ENCODE assay signal across 13 cellular contexts in genomic region chr15:41780266-41780665, GRCh38. TPM values are rescaled to one million over a fixed set of nuclear protein-coding genes. Genes with fewer than 3 reads are reported as not detected.
A peak's percentile ranks its signal among the peaks of the same experiment; 100 is the strongest.
DNase-seq lines count a peak whose midpoint lies in the region; ATAC-seq and TF ChIP-seq lines count a peak whose summit lies in the region.
"Had no signal": no experiment of that assay in that cellular context is flagged by ENCODE, and none has a peak within 500 bp of the region (broad histone marks: within the 10 kb centered on the region; RNA-seq: fewer than 3 reads in every experiment).

No MANE protein-coding gene starts in this region.

- H2BK20ac ChIP-seq in IMR-90 (ENCODE audit: low read depth, low read length), result no peak overlapping the region; the same call in 1 of the 2 replicates

- H4K8ac ChIP-seq in IMR-90 (ENCODE audit: low read depth in 2 of 2, low read length in 2 of 2), result no peak overlapping the region; a peak in 1 of 4 replicates

- no peak overlapping the region for H4K5ac ChIP-seq in IMR-90 (ENCODE audit: low read depth, low read length)

- no peak for TF ChIP-seq CTCF in IMR-90 (conservative IDR thresholded peaks at IDR 0.05; ENCODE audit: low read depth, low read length)
- no peak for TF ChIP-seq CTCF in sigmoid colon (IDR thresholded peaks at IDR 0.05)

- peak overlapping the region; percentile 25; the same call in 1 of the 2 replicates for H2BK120ac ChIP-seq in IMR-90 (ENCODE audit: low read depth, low read length)

- no peak overlapping the region for H2AFZ ChIP-seq in IMR-90 (replicated peaks; ENCODE audit: low read length, poor library complexity)

- intact Hi-C loops in IMR-90 (cut with micrococcal nuclease) (no loop called here), sigmoid colon (cut with DNase I) (no loop called here)

- peak overlapping the region; percentile 48; the same call in 1 of the 2 replicates for H3K4me2 ChIP-seq in IMR-90 (ENCODE audit: low read depth, low read length)

- ATAC-seq in IMR-90 (ENCODE audit: low read depth) (peak; percentile 85), GM21381 (IDR thresholded peaks at IDR 0.05; ENCODE audit: unreplicated experiment) (no peak), GM21723 (IDR thresholded peaks at IDR 0.05; ENCODE audit: unreplicated experiment) (no peak)
- ATAC-seq: HCT116, pancreas had no signal

- peaks cover 15% of the 10 kb centered on the region for H3K4me1 ChIP-seq in IMR-90 (ENCODE audit: control insufficient read depth, insufficient read depth, low read length)
- peaks cover 0 to 7% of the 10 kb centered on the region in 2 donors for H3K4me1 ChIP-seq in esophagus (ENCODE audit: control insufficient read depth in 2 of 2, insufficient read depth in 2 of 2, low read length in 1 of 2)
- peaks cover 0 to 57% (median 47%) of the 10 kb centered on the region in 4 donors for H3K4me1 ChIP-seq in sigmoid colon

- dilution Hi-C loops in IMR-90 (cut with HindIII; ENCODE audit: low sequenced_read_pairs, unreplicated experiment), result no loop called here

- BruUV-seq in IMR-90 (replicated peaks; lab: Mats Ljungman, UMichigan), result no TSS peak

- H2AK9ac ChIP-seq in IMR-90 (replicated peaks; ENCODE audit: low read depth, low read length, poor library complexity), result no peak overlapping the region

- no peaks in the 10 kb centered on the region for H3K9me3 ChIP-seq in IMR-90 (ENCODE audit: control insufficient read depth, insufficient read depth, low read length)
- H3K9me3 ChIP-seq in esophagus (ENCODE audit: control insufficient read depth in 2 of 2, insufficient read depth in 1 of 2, low read depth in 1 of 2, low read length in 1 of 2), result no peaks in the 10 kb centered on the region
- H3K9me3 ChIP-seq in sigmoid colon, result no peaks in the 10 kb centered on the region
- H3K9me3 ChIP-seq: pancreas, upper lobe of right lung had no signal

- TF ChIP-seq POLR2A in IMR-90 (IDR thresholded peaks at IDR 0.05; ENCODE audit: low read depth, low read length), result no peak
- no peak for TF ChIP-seq POLR2A in sigmoid colon (IDR thresholded peaks at IDR 0.05)

- in situ Hi-C loops in IMR-90 (cut with MboI; ENCODE audit: low sequenced_read_pairs), result no loop called here
- in situ Hi-C loops in SK-MEL-5 (cut with HindIII; ENCODE audit: low pct_unique_long_range_greater_than_20kb, low sequenced_read_pairs), result no loop called here

- peaks cover 40 to 84% of the 10 kb centered on the region in 2 experiments for H3K79me1 ChIP-seq in IMR-90 (ENCODE audit: low read depth in 1 of 2, low read length in 2 of 2)

- peaks cover 24% of the 10 kb centered on the region; the same call in 1 of the 2 replicates for H4K20me1 ChIP-seq in IMR-90 (ENCODE audit: insufficient read depth, low read length)

- no peak for TF ChIP-seq EP300 in sigmoid colon (IDR thresholded peaks at IDR 0.05)

- H3K9me1 ChIP-seq in IMR-90 (ENCODE audit: insufficient read depth, low read length), result peaks cover 12% of the 10 kb centered on the region

- no peak overlapping the region for H3K23ac ChIP-seq in IMR-90 (ENCODE audit: low read depth, low read length)

- H3K27me3 ChIP-seq in IMR-90 (ENCODE audit: control insufficient read depth, insufficient read depth, low read length) (no peaks in the 10 kb centered on the region), esophagus (ENCODE audit: control insufficient read depth in 1 of 2, insufficient read depth in 2 of 2, low read length in 2 of 2) (no peaks in the 10 kb centered on the region), sigmoid colon (no peaks in the 10 kb centered on the region)
- H3K27me3 ChIP-seq: pancreas, upper lobe of right lung had no signal

- H3K9ac ChIP-seq in IMR-90 (ENCODE audit: low read depth, low read length), result no peak overlapping the region

- peak overlapping the region; percentile 53 for H2BK5ac ChIP-seq in IMR-90 (ENCODE audit: low read depth, low read length, poor library complexity, severe bottlenecking)

- H3K18ac ChIP-seq in IMR-90 (ENCODE audit: low read depth, low read length), result no peak overlapping the region

- no peak for TF ChIP-seq RAD21 in IMR-90 (IDR thresholded peaks at IDR 0.05; ENCODE audit: low read length)

- peak; percentile 80 for DNase-seq in IMR-90
- peak; percentile 87 for DNase-seq in SK-MEL-5 (ENCODE audit: low read depth, low spot score)
- DNase-seq in sigmoid colon, result no peak
- DNase-seq in stimulated activated CD4-positive, alpha-beta T cell treated with anti-CD3 and anti-CD28 coated beads, Interleukin-4, amount 100 ng/mL, for 4 hours, result no peak
- DNase-seq: Calu3, NCI-H524, pancreas, SIG-M5, upper lobe of right lung had no signal

- CTCF ChIA-PET in IMR-90 (lab: Yijun Ruan, JAX), result no interaction called here

- H2BK15ac ChIP-seq in IMR-90 (ENCODE audit: low read depth, low read length), result no peak overlapping the region

- no CpG with 5 or more reads among the region's 2 CpGs for WGBS in IMR-90 (ENCODE audit: extremely low coverage in 2 of 2, insufficient read length in 1 of 2), 2 experiments
- 26 to 29% methylated on average over 2 of the region's 2 CpGs for WGBS in esophagus, 2 donors
- 62 to 66% methylated on average over 2 of the region's 2 CpGs for WGBS in sigmoid colon, 2 donors

- peak overlapping the region; percentile 29 for H3K4ac ChIP-seq in IMR-90 (ENCODE audit: low read depth, low read length)

- no peak overlapping the region; the same call in 1 of the 2 replicates for H3K56ac ChIP-seq in IMR-90 (ENCODE audit: extremely low read depth, insufficient read depth, low read length)

- H3K4me3 ChIP-seq in IMR-90 (ENCODE audit: insufficient read depth, low read depth, low read length), result no peak overlapping the region
- H3K4me3 ChIP-seq in esophagus (ENCODE audit: low read depth in 1 of 2, low read length in 2 of 2), result no peak overlapping the region
- H3K4me3 ChIP-seq in sigmoid colon, result no peak overlapping the region
- H3K4me3 ChIP-seq: pancreas, upper lobe of right lung had no signal

- no peak overlapping the region for H3K14ac ChIP-seq in IMR-90 (replicated peaks; ENCODE audit: low read depth, low read length)

- H4K91ac ChIP-seq in IMR-90 (ENCODE audit: insufficient read depth, low read depth, low read length), result 0 out of 2 replicates have a peak overlapping the region, but pooled peaks have one; percentile 14

- H3K27ac ChIP-seq in IMR-90 (ENCODE audit: insufficient read depth, low read length), result peak overlapping the region; percentile 18; the same call in 1 of the 2 replicates
- H3K27ac ChIP-seq in esophagus (ENCODE audit: low read depth in 2 of 2, low read length in 1 of 2), result peak overlapping the region; percentile 40 to 75
- peak overlapping the region in 3 of 4 donors; percentile 58 to 74 (median 63) for H3K27ac ChIP-seq in sigmoid colon
- H3K27ac ChIP-seq: pancreas, upper lobe of right lung had no signal

- H3K36me3 ChIP-seq in IMR-90 (ENCODE audit: control insufficient read depth, insufficient read depth, low read length), result no peaks in the 10 kb centered on the region
- H3K36me3 ChIP-seq in esophagus (ENCODE audit: control insufficient read depth in 2 of 2, insufficient read depth in 2 of 2, low read length in 1 of 2), result no peaks in the 10 kb centered on the region
- no peaks in the 10 kb centered on the region for H3K36me3 ChIP-seq in sigmoid colon
- H3K36me3 ChIP-seq: pancreas, upper lobe of right lung had no signal

- POLR2A ChIA-PET in IMR-90 (lab: Charles Lee; ENCODE audit: unreplicated experiment), result interaction anchor here (0.7 kb wide), 1 partner anchor 826 kb away, joined by 12 read pairs; no protein-coding TSS in a partner anchor

- H2AK5ac ChIP-seq in IMR-90 (ENCODE audit: low read depth, low read length), result no peak overlapping the region

TF ChIP-seq in IMR-90, 13 proteins besides CTCF, POLR2A, EP300 and RAD21 (continues in another document):
- TF ChIP-seq USF2 (IDR thresholded peaks at IDR 0.05; ENCODE audit: low read depth, low read length), result peak; percentile 58; the same call in 1 of the 2 replicates
- peak; percentile 86 for TF ChIP-seq MXI1 (IDR thresholded peaks at IDR 0.05; ENCODE audit: borderline replicate concordance, low read depth, low read length)

RNA-seq across cellular contexts. Expression of gene MAPKBP1, which starts 6.0 kb away (rescaled TPM):
- 10.3 and 12.5 TPM in 2 replicates for total RNA-seq in IMR-90 (2012; rRNA removed)
- 14.7 and 15.3 TPM in 2 replicates for polyA plus RNA-seq in IMR-90 (2012; rRNA removed)
- 4.8 and 6.1 TPM in 2 replicates for polyA plus RNA-seq in IMR-90 (2012; cell fraction: cytosol; rRNA removed)
- 40.6 and 67.6 TPM in 2 replicates for polyA plus RNA-seq in IMR-90 (2012; cell fraction: nucleus; rRNA removed; ENCODE audit: low replicate concordance)
- 14.7 and 15.4 TPM in 2 replicates for total RNA-seq in SK-MEL-5 (2014; rRNA removed; shearing (Covaris generic))
- 19.7 and 27.2 TPM in 2 replicates for polyA plus RNA-seq in SK-MEL-5 (2015; cell fraction: cytosol; rRNA removed)
- polyA plus RNA-seq in SK-MEL-5 (2015; cell fraction: nucleus; rRNA removed), result 98.8 and 103 TPM in 2 replicates
- polyA plus RNA-seq in esophagus, result 10 to 100 TPM; 11.9 to 57.3 TPM
- total RNA-seq in sigmoid colon, result 10 to 100 TPM; 15.0 to 42.7 (median 22.3) TPM
- 1 to 10 TPM; 2.3 to 9.5 (median 3.0) TPM for polyA plus RNA-seq in sigmoid colon

RNA-seq across cellular contexts. Expression of gene JMJD7, which starts 47.6 kb away (rescaled TPM):
- total RNA-seq in IMR-90 (2012; rRNA removed) (3.6 and 5.0 TPM in 2 replicates), sigmoid colon (10 to 100 TPM in 3 of 4 donors, 1 to 10 TPM in 1; 9.7 to 14.0 (median 12.1) TPM)
- polyA plus RNA-seq in IMR-90 (2012; rRNA removed) (6.3 and 8.1 TPM in 2 replicates), esophagus (10 to 100 TPM; 27.9 to 39.4 TPM), sigmoid colon (10 to 100 TPM in 2 of 3 donors, 1 to 10 TPM in 1; 9.5 to 12.4 (median 10.2) TPM)
- polyA plus RNA-seq in IMR-90 (2012; cell fraction: cytosol; rRNA removed), result 7.9 and 8.2 TPM in 2 replicates
- 12.6 and 22.4 TPM in 2 replicates for polyA plus RNA-seq in IMR-90 (2012; cell fraction: nucleus; rRNA removed; ENCODE audit: low replicate concordance)
- 3.4 and 4.4 TPM in 2 replicates for total RNA-seq in SK-MEL-5 (2014; rRNA removed; shearing (Covaris generic))
- 9.4 and 13.9 TPM in 2 replicates for polyA plus RNA-seq in SK-MEL-5 (2015; cell fraction: cytosol; rRNA removed)
- polyA plus RNA-seq in SK-MEL-5 (2015; cell fraction: nucleus; rRNA removed), result 11.2 and 16.1 TPM in 2 replicates

RNA-seq across cellular contexts. Expression of gene PLA2G4B, which starts 58.4 kb away (rescaled TPM):
- under 0.01 and 0.18 TPM in 2 replicates for total RNA-seq in IMR-90 (2012; rRNA removed)
- 3.1 and 5.8 TPM in 2 replicates for polyA plus RNA-seq in IMR-90 (2012; rRNA removed)
- polyA plus RNA-seq in IMR-90 (2012; cell fraction: cytosol; rRNA removed), result 0.90 and 1.6 TPM in 2 replicates
- polyA plus RNA-seq in IMR-90 (2012; cell fraction: nucleus; rRNA removed; ENCODE audit: low replicate concordance), result 31.6 and 69.2 TPM in 2 replicates
- 0.61 and 3.1 TPM in 2 replicates for total RNA-seq in SK-MEL-5 (2014; rRNA removed; shearing (Covaris generic))
- 0.05 and 7.1 TPM in 2 replicates for polyA plus RNA-seq in SK-MEL-5 (2015; cell fraction: cytosol; rRNA removed)
- polyA plus RNA-seq in SK-MEL-5 (2015; cell fraction: nucleus; rRNA removed), result 57.2 and 70.6 TPM in 2 replicates
- polyA plus RNA-seq in esophagus, result 10 to 100 TPM; 31.6 to 48.1 TPM
- total RNA-seq in sigmoid colon, result 1 to 10 TPM; 1.6 to 5.3 (median 3.4) TPM
- polyA plus RNA-seq in sigmoid colon, result 1 to 10 TPM in 1 of 3 donors, under 1 TPM in 1, not detected in 1; 0.92 to 6.5 TPM

Comparison
In these comparisons a context has a peak if more than half of its experiments do, and no peak if none do; other contexts are left out.
1. DNase-seq: peak in IMR-90 (single experiment) and SK-MEL-5 (single experiment); none in sigmoid colon (single experiment) and stimulated activated CD4-positive, alpha-beta T cell treated with anti-CD3 and anti-CD28 coated beads, Interleukin-4, amount 100 ng/mL, for 4 hours (0 of 2).
2. Peak in every context shown above with its lines, with median percentiles within 50 percentile points of each other: H3K27ac ChIP-seq.